Comparison of ENCODE assay signal across 15 cellular contexts in genomic region chr13:77715233-77715891, GRCh38. TPM values are rescaled to one million over a fixed set of nuclear protein-coding genes. Genes with fewer than 3 reads are reported as not detected.
A peak's percentile ranks its signal among the peaks of the same experiment; 100 is the strongest.
DNase-seq lines count a peak whose midpoint lies in the region; ATAC-seq, FAIRE-seq and TF ChIP-seq lines count a peak whose summit lies in the region.
"Had no signal": no experiment of that assay in that cellular context is flagged by ENCODE, and none has a peak within 500 bp of the region (broad histone marks: within the 10 kb centered on the region; RNA-seq: fewer than 3 reads in every experiment).

No MANE protein-coding gene starts in this region.

- H3K4me2 ChIP-seq in GM12878 (ENCODE audit: control insufficient read depth, insufficient read depth) = peak overlapping the region; percentile 38

- H3K4me1 Mint-ChIP-seq in activated T-cell treated with anti-CD3 and anti-CD28 coated beads, Interleukin-2, amount 50 U/mL, for 24 hours (ENCODE audit: low read depth) = peaks cover 57% of the 10 kb centered on the region

- peaks cover 12% of the 10 kb centered on the region for H3K79me2 ChIP-seq in GM12878 (ENCODE audit: control insufficient read depth, insufficient read depth, low read length)

- H4K20me1 ChIP-seq in GM12878 (ENCODE audit: control insufficient read depth, insufficient read depth) = no peaks in the 10 kb centered on the region

- no peak overlapping the region for H3K4me3 Mint-ChIP-seq in activated T-cell treated with anti-CD3 and anti-CD28 coated beads, Interleukin-2, amount 50 U/mL, for 24 hours

- RAD21 ChIA-PET in GM12878 (lab: Charles Lee; ENCODE audit: unreplicated experiment) = interaction anchor here (1.0 to 1.7 kb wide), 5 partner anchors 9 to 222 kb away, joined by 3 to 9 read pairs (median 5); partner anchors contain the start of gene SLAIN1

- ATAC-seq in GM21390 (IDR thresholded peaks at IDR 0.05; ENCODE audit: unreplicated experiment) (peak; percentile 68), HG02938 (IDR thresholded peaks at IDR 0.05; ENCODE audit: unreplicated experiment) (peak; percentile 64), GM12878 (peak; percentile 65)

- intact Hi-C loops in GM12878 (cut with micrococcal nuclease; ENCODE audit: unreplicated experiment) = loop anchor here (1.0 kb wide), 1 partner anchor 16 kb away; no protein-coding TSS in a partner anchor

- H3K9ac ChIP-seq in GM12878 (ENCODE audit: control insufficient read depth, insufficient read depth, low read length) = no peak overlapping the region; the same call in 1 of the 2 replicates

- H3K27ac ChIP-seq in GM12878 (ENCODE audit: control insufficient read depth, insufficient read depth) = peak overlapping the region; percentile 17
- H3K27ac ChIP-seq: esophagus squamous epithelium, SJCRH30, transverse colon had no signal

- H3K4me1 ChIP-seq in GM12878 (ENCODE audit: control insufficient read depth, insufficient read depth, low read length) = peaks cover 12% of the 10 kb centered on the region
- H3K4me1 ChIP-seq: esophagus squamous epithelium, SJCRH30, transverse colon had no signal

- H3K27me3 Mint-ChIP-seq in activated T-cell treated with anti-CD3 and anti-CD28 coated beads, Interleukin-2, amount 50 U/mL, for 24 hours = no peaks in the 10 kb centered on the region

- H2AFZ ChIP-seq in GM12878 (ENCODE audit: control insufficient read depth, low read depth, low read length) = no peak overlapping the region

- CTCF ChIA-PET in GM12878 (lab: Yijun Ruan, JAX) = interaction anchor here (0.9 to 1.7 kb wide), 6 partner anchors 9 to 122 kb away, joined by 3 to 7 read pairs (median 4); no protein-coding TSS in a partner anchor

- no peak overlapping the region for H3K4me3 ChIP-seq in GM12878
- H3K4me3 ChIP-seq: esophagus squamous epithelium, SJCRH30, transverse colon had no signal

- H3K27me3 ChIP-seq in GM12878 (replicated peaks in 1 of 2; ENCODE audit: control insufficient read depth in 2 of 2, insufficient read depth in 2 of 2, low read length in 1 of 2) = no peaks in the 10 kb centered on the region
- H3K27me3 ChIP-seq: esophagus squamous epithelium, SJCRH30, transverse colon had no signal

- DNase-seq in activated T-cell treated with anti-CD3 and anti-CD28 coated beads, Interleukin-2, amount 50 U/mL, for 24 hours = no peak
- DNase-seq in activated T-cell treated with anti-CD3 and anti-CD28 coated beads for 4 hours = no peak
- no peak for DNase-seq in GM12878 (ENCODE audit: low read depth, low spot score)
- no peak for DNase-seq in pons (ENCODE audit: low spot score)
- DNase-seq in NCI-H2029 treated with DMSO at 0.1 percent for 48 hours (lab: John Stamatoyannopoulos, UW) = no peak
- no peak for DNase-seq in NCI-H128 (lab: John Stamatoyannopoulos, UW; ENCODE audit: unreplicated experiment)
- DNase-seq: amniotic stem cell, cortex of kidney, esophagus squamous epithelium, hypothalamus, SJCRH30, transverse colon had no signal

- 0 out of 4 replicates have a peak, but pooled peaks cover 0 to 3% of the 10 kb centered on the region in 2 experiments for H3K36me3 ChIP-seq in GM12878 (ENCODE audit: control insufficient read depth in 2 of 2, insufficient read depth in 2 of 2, low read length in 1 of 2)
- H3K36me3 ChIP-seq: esophagus squamous epithelium, SJCRH30, transverse colon had no signal

- in situ Hi-C loops in GM12878 (cut with MboI) = loop anchor here (10.0 to 25.0 kb wide), 3 partner anchors 391 to 1672 kb away; partner anchors contain the start of genes CLN5 and MYCBP2

- SMC1A ChIA-PET in GM12878 (lab: Charles Lee; ENCODE audit: uncharacterized antibody, unreplicated experiment) = interaction anchor here (0.5 to 3.8 kb wide), 8 partner anchors 9 to 390 kb away, joined by 4 to 26 read pairs (median 13); partner anchors contain the start of gene SLAIN1

- POLR2A ChIA-PET in GM12878 (lab: Charles Lee) = interaction anchor here (1.1 to 1.8 kb wide), 5 partner anchors 9 to 33 kb away, joined by 3 to 7 read pairs (median 6); partner anchors contain the start of gene SLAIN1

- no peak for TF ChIP-seq RAD21 in GM12878 (IDR thresholded peaks at IDR 0.05; ENCODE audit: insufficient read depth, low read depth, low read length)

- H3K27ac Mint-ChIP-seq in activated T-cell treated with anti-CD3 and anti-CD28 coated beads, Interleukin-2, amount 50 U/mL, for 24 hours = peak overlapping the region; percentile 15

- H3K9me3 ChIP-seq in GM12878 (replicated peaks; ENCODE audit: control insufficient read depth, insufficient read depth, low read length) = peaks cover 3% of the 10 kb centered on the region; the same call in 2 of the 3 replicates
- H3K9me3 ChIP-seq: esophagus squamous epithelium, SJCRH30, transverse colon had no signal

- TF ChIP-seq EP300 in GM12878 (IDR thresholded peaks at IDR 0.05; ENCODE audit: borderline replicate concordance in 1 of 2, control insufficient read depth in 1 of 2, low read depth in 2 of 2, low read length in 2 of 2) = no peak; a peak in 1 of 4 replicates

- TF ChIP-seq CTCF in GM12878 (IDR thresholded peaks at IDR 0.05 in 2 of 3, conservative IDR thresholded peaks at IDR 0.05 in 1 of 3; ENCODE audit: control insufficient read depth in 2 of 3, extremely low read depth in 1 of 3, insufficient read depth in 1 of 3, low read depth in 3 of 3, low read length in 3 of 3) = no peak

- no peak for TF ChIP-seq POLR2A in GM12878 (IDR thresholded peaks at IDR 0.05; ENCODE audit: low read depth, low read length)

- peaks cover 21% of the 10 kb centered on the region for H3K9me3 Mint-ChIP-seq in activated T-cell treated with anti-CD3 and anti-CD28 coated beads, Interleukin-2, amount 50 U/mL, for 24 hours

- no peak for FAIRE-seq in GM12878 (lab: Jason Lieb, UNC)
- FAIRE-seq: G401.6 had no signal

- 58% methylated on average over 1 of the region's 1 CpG for WGBS in GM12878 (ENCODE audit: insufficient coverage, insufficient replicate concordance, low lambda C conversion rate, missing lambda C conversion rate)

- no TSS peak for BruUV-seq in GM12878 (replicated peaks; lab: Mats Ljungman, UMichigan)

- H3K36me3 Mint-ChIP-seq in activated T-cell treated with anti-CD3 and anti-CD28 coated beads, Interleukin-2, amount 50 U/mL, for 24 hours (ENCODE audit: low read depth) = peaks cover 19% of the 10 kb centered on the region

TF ChIP-seq in GM12878, 131 proteins besides CTCF, POLR2A, EP300 and RAD21 (continues in another document):
- TF ChIP-seq PRDM15 (CRISPR knock-in tag; IDR thresholded peaks at IDR 0.05) = no peak

RNA-seq across cellular contexts. Expression of gene SLAIN1, which starts 17.9 kb away (rescaled TPM):
- total RNA-seq in GM12878 (2013; cell fraction: nucleolus; rRNA removed) = 77.0 and 94.9 TPM in 2 replicates
- total RNA-seq in GM12878 (2014; rRNA removed) = 72.5 and 88.7 TPM in 2 replicates
- total RNA-seq in GM12878 (2014; rRNA removed; fragmentation: Illumina TruSeq; extraction: Trizol) = 85.2 and 86.5 TPM in 2 replicates
- 57.3 and 58.5 TPM in 2 replicates for total RNA-seq in GM12878 (2021)
- 23.5 TPM for polyA plus RNA-seq in GM12878 (2011; ENCODE audit: low read depth)
- polyA plus RNA-seq in GM12878 (2011; rRNA removed) = 140 and 174 TPM in 2 replicates
- polyA plus RNA-seq in GM12878 (2011; cell fraction: cytosol; rRNA removed) = 64.7 and 76.5 TPM in 2 replicates
- polyA plus RNA-seq in GM12878 (2011; cell fraction: nucleus; rRNA removed) = 54.6 and 60.5 TPM in 2 replicates
- polyA plus RNA-seq in GM12878 (2012) = 24.1 and 36.5 TPM in 2 replicates
- polyA plus RNA-seq in GM12878 (2014; fragmentation: Illumina TruSeq; extraction: Trizol) = 98.4 and 167 TPM in 2 replicates
- 10 to 100 TPM; 26.8 to 35.1 TPM for polyA plus RNA-seq in GM12878 (2014; fragmentation: Nextera tagmentation; extraction: Ambion mirVana)
- polyA plus RNA-seq in GM12878 (2014; rRNA removed) = 45.1 and 56.6 TPM in 2 replicates
- polyA plus RNA-seq in GM12878 (2016; fragmentation: Nextera tagmentation; extraction: Ambion mirVana) = 10 to 100 TPM; 11.9 to 12.3 TPM
- polyA minus RNA-seq in GM12878 (2011; rRNA and poly(A)+ RNA removed) = 107 and 169 TPM in 2 replicates
- 31.7 and 34.1 TPM in 2 replicates for polyA minus RNA-seq in GM12878 (2011; cell fraction: cytosol; rRNA and poly(A)+ RNA removed)
- polyA minus RNA-seq in GM12878 (2011; cell fraction: nucleus; rRNA and poly(A)+ RNA removed) = 85.0 and 121 TPM in 2 replicates
